In genomic region chr2:197137826-197138480, GRCh38 we compare ENCODE assay signal across 12 cellular contexts.
DNase-seq lines count a peak whose midpoint lies in the region; ATAC-seq and TF ChIP-seq lines count a peak whose summit lies in the region.
"Had no signal": no experiment of that assay in that cellular context is flagged by ENCODE, and none has a peak within 500 bp of the region (broad histone marks: within the 10 kb centered on the region; RNA-seq: fewer than 3 reads in every experiment).

No MANE protein-coding gene starts in this region.

- H3K4me3 Mint-ChIP-seq in CD4-positive, alpha-beta memory T cell, result peak overlapping the region in 7 of 8 donors; percentile 27 to 64 (median 50)
- H3K4me3 Mint-ChIP-seq in HFFc6, result peak overlapping the region; percentile 31; the same call in 1 of the 2 replicates
- peak overlapping the region; percentile 27 for H3K4me3 Mint-ChIP-seq in T-helper 2 cell treated with Interferon-gamma antibody and Interleukin-4, amounts not matched to agents 5 μg/mL and 100 μg/mL, for 36 hours

- no peaks in the 10 kb centered on the region for H3K27me3 Mint-ChIP-seq in CD4-positive, alpha-beta memory T cell
- H3K27me3 Mint-ChIP-seq in HFFc6 (ENCODE audit: insufficient read depth), result no peaks in the 10 kb centered on the region
- H3K27me3 Mint-ChIP-seq in T-helper 2 cell treated with Interferon-gamma antibody and Interleukin-4, amounts not matched to agents 5 μg/mL and 100 μg/mL, for 36 hours (ENCODE audit: low read depth), result no peaks in the 10 kb centered on the region

- peak overlapping the region; percentile 6 for H3K27ac ChIP-seq in CD4-positive, alpha-beta memory T cell (ENCODE audit: low read depth, low read length)

- H3K27ac Mint-ChIP-seq in CD4-positive, alpha-beta memory T cell, result peak overlapping the region; percentile 30 to 88 (median 80)
- H3K27ac Mint-ChIP-seq in HFFc6, result no peak overlapping the region
- H3K27ac Mint-ChIP-seq in T-helper 2 cell treated with Interferon-gamma antibody and Interleukin-4, amounts not matched to agents 5 μg/mL and 100 μg/mL, for 36 hours, result peak overlapping the region; percentile 34

- H3K4me1 ChIP-seq in CD4-positive, alpha-beta memory T cell (ENCODE audit: insufficient read depth, low read length), result peaks cover 90% of the 10 kb centered on the region

- CTCF ChIA-PET in CD4-positive, alpha-beta memory T cell (lab: Charles Lee; ENCODE audit: partially characterized antibody), result interaction anchor here (1.1 to 6.1 kb wide), 7 partner anchors 11 to 46 kb away, joined by 3 to 44 read pairs (median 6); no protein-coding TSS in a partner anchor

- DNase-seq in CD4-positive, alpha-beta memory T cell, result no peak
- DNase-seq in HFFc6 (no peak), left colon (no peak), NCI-H748 (lab: John Stamatoyannopoulos, UW; ENCODE audit: unreplicated experiment) (no peak), Right ventricle myocardium inferior (ENCODE audit: missing footprints) (no peak), NAMALWA (ENCODE audit: low spot score) (no peak)
- DNase-seq in T-helper 2 cell treated with Interferon-gamma antibody and Interleukin-4, amounts not matched to agents 5 μg/mL and 100 μg/mL, for 36 hours (ENCODE audit: low spot score), result no peak
- DNase-seq: DMS53; stimulated activated naive CD4-positive, alpha-beta T cell had no signal

- peaks cover 50 to 58% of the 10 kb centered on the region in 2 donors for H3K36me3 Mint-ChIP-seq in CD4-positive, alpha-beta memory T cell
- H3K36me3 Mint-ChIP-seq in HFFc6 (ENCODE audit: low read depth), result no peaks in the 10 kb centered on the region
- peaks cover 56% of the 10 kb centered on the region for H3K36me3 Mint-ChIP-seq in T-helper 2 cell treated with Interferon-gamma antibody and Interleukin-4, amounts not matched to agents 5 μg/mL and 100 μg/mL, for 36 hours (ENCODE audit: low read depth)

- no peaks in the 10 kb centered on the region for H3K27me3 ChIP-seq in CD4-positive, alpha-beta memory T cell (ENCODE audit: insufficient read depth, low read length)

- H3K9me3 ChIP-seq in CD4-positive, alpha-beta memory T cell (ENCODE audit: control insufficient read depth in 1 of 2, low read length in 2 of 2), result no peaks in the 10 kb centered on the region

- no peaks in the 10 kb centered on the region for H3K9me3 Mint-ChIP-seq in CD4-positive, alpha-beta memory T cell
- H3K9me3 Mint-ChIP-seq in HFFc6, result no peaks in the 10 kb centered on the region
- H3K9me3 Mint-ChIP-seq in T-helper 2 cell treated with Interferon-gamma antibody and Interleukin-4, amounts not matched to agents 5 μg/mL and 100 μg/mL, for 36 hours, result no peaks in the 10 kb centered on the region

- H3K4me1 Mint-ChIP-seq in CD4-positive, alpha-beta memory T cell, result peaks cover 69 to 96% (median 82%) of the 10 kb centered on the region in 4 donors
- H3K4me1 Mint-ChIP-seq in HFFc6 (ENCODE audit: low read depth), result peaks cover 25% of the 10 kb centered on the region
- H3K4me1 Mint-ChIP-seq in T-helper 2 cell treated with Interferon-gamma antibody and Interleukin-4, amounts not matched to agents 5 μg/mL and 100 μg/mL, for 36 hours (ENCODE audit: low read depth), result peaks cover 63% of the 10 kb centered on the region

- H3K36me3 ChIP-seq in CD4-positive, alpha-beta memory T cell (ENCODE audit: insufficient read depth, low read length), result peaks cover 21% of the 10 kb centered on the region

- intact Hi-C loops in CD4-positive, alpha-beta memory T cell (cut with micrococcal nuclease), result loop anchor here (1.0 to 5.0 kb wide), 2 partner anchors 7 to 189 kb away; no protein-coding TSS in a partner anchor
- intact Hi-C loops in left colon (cut with DNase I, micrococcal nuclease), result no loop called here
- intact Hi-C loops in Right ventricle myocardium inferior (cut with DNase I), result no loop called here

- ATAC-seq in left colon (peak; percentile 56), Right ventricle myocardium inferior (no peak), HG03135 (IDR thresholded peaks at IDR 0.05; ENCODE audit: unreplicated experiment) (no peak)
- ATAC-seq: left lobe of liver had no signal

- POLR2A ChIA-PET in CD4-positive, alpha-beta memory T cell (lab: Charles Lee; ENCODE audit: partially characterized antibody), result interaction anchor here (0.6 to 4.2 kb wide), 9 partner anchors 7 to 171 kb away, joined by 3 to 20 read pairs (median 4); no protein-coding TSS in a partner anchor

- no peak for TF ChIP-seq CTCF in HFFc6 (IDR thresholded peaks at IDR 0.05)

- H3K4me3 ChIP-seq in CD4-positive, alpha-beta memory T cell (ENCODE audit: low read length in 2 of 2), result no peak overlapping the region
- H3K4me3 ChIP-seq: skin epidermis had no signal
